In genomic region chr5:36934740-36935356, GRCh38 we compare ENCODE assay signal across 1 cellular context.
TF ChIP-seq lines count a peak whose summit lies in the region.

No MANE protein-coding gene starts in this region.

TF ChIP-seq in K562, 482 proteins besides CTCF, POLR2A, EP300 and RAD21 (continued from another document):
- TF ChIP-seq ZNF277 (CRISPR knock-in tag; IDR thresholded peaks at IDR 0.05; ENCODE audit: borderline replicate concordance), result no peak
